ENCODE assay signal across 2 cellular contexts in the genomic region with DNA sequence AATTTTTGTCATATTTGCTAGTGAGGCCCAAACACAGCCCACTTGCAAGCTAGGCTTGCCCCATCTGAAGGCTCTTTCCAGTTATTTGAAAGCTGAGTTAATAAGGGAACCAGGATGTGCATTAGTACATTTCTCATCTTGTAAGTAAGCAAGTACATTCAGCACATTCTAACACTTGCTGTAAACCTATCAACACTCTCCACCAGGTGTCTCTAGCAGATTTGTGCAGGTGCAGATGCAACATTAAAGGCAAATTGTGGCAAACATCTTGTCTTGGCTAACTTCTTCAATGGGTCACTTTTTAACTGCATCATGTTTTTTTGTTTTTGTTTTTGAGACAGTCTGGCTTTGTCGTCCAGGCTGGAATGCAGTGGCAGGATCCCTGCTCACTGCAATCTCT.
TF ChIP-seq lines count a peak whose summit lies in the region.

No MANE protein-coding gene starts in this region.

TF ChIP-seq in GM12878, 131 proteins besides CTCF, POLR2A, EP300 and RAD21:
- no peak for TF ChIP-seq MAX (IDR thresholded peaks at IDR 0.05; ENCODE audit: low read depth, low read length)
- 0 out of 2 replicates have a peak, but pooled peaks have one; percentile 48 for TF ChIP-seq FOXM1 (IDR thresholded peaks at IDR 0.05; ENCODE audit: low read depth, low read length)
- TF ChIP-seq SMC3 (IDR thresholded peaks at IDR 0.05; ENCODE audit: borderline replicate concordance, low read length): peak; percentile 92
- TF ChIP-seq CHD2 (IDR thresholded peaks at IDR 0.05; ENCODE audit: borderline replicate concordance, low read depth, low read length): no peak
- no peak for TF ChIP-seq PML (IDR thresholded peaks at IDR 0.05; ENCODE audit: low read length)
- TF ChIP-seq RAD51 (IDR thresholded peaks at IDR 0.05): no peak
- peak; percentile 41; the same call in 1 of the 2 replicates for TF ChIP-seq NBN (IDR thresholded peaks at IDR 0.05)
- TF ChIP-seq EZH2 (IDR thresholded peaks at IDR 0.05; ENCODE audit: borderline replicate concordance, control insufficient read depth, low read depth, low read length): no peak
- TF ChIP-seq YY1 (IDR thresholded peaks at IDR 0.05; ENCODE audit: low read depth, low read length): peak; percentile 45; the same call in 1 of the 2 replicates
- TF ChIP-seq, protein P1, sequence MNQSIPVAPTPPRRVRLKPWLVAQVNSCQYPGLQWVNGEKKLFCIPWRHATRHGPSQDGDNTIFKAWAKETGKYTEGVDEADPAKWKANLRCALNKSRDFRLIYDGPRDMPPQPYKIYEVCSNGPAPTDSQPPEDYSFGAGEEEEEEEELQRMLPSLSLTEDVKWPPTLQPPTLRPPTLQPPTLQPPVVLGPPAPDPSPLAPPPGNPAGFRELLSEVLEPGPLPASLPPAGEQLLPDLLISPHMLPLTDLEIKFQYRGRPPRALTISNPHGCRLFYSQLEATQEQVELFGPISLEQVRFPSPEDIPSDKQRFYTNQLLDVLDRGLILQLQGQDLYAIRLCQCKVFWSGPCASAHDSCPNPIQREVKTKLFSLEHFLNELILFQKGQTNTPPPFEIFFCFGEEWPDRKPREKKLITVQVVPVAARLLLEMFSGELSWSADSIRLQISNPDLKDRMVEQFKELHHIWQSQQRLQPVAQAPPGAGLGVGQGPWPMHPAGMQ (IDR thresholded peaks at IDR 0.05; ENCODE audit: borderline replicate concordance): no peak

TF ChIP-seq in HepG2, 621 proteins besides CTCF, POLR2A, EP300 and RAD21:
- TF ChIP-seq SATB2 (CRISPR knock-in tag; IDR thresholded peaks at IDR 0.05): no peak
- no peak for TF ChIP-seq ZBTB14 (CRISPR knock-in tag; IDR thresholded peaks at IDR 0.05)
- no peak for TF ChIP-seq FOXA1 (IDR thresholded peaks at IDR 0.05)
- TF ChIP-seq FOXA1 (CRISPR knock-in tag; IDR thresholded peaks at IDR 0.05): peak; percentile 81
- peak; percentile 71; the same call in 1 of the 2 replicates for TF ChIP-seq SMC3 (IDR thresholded peaks at IDR 0.05; ENCODE audit: low read length)
- no peak for TF ChIP-seq ZSCAN30 (CRISPR knock-in tag; IDR thresholded peaks at IDR 0.05)
- 0 out of 2 replicates have a peak, but pooled peaks have one; percentile 19 for TF ChIP-seq HMG20B (CRISPR knock-in tag; conservative IDR thresholded peaks at IDR 0.05)
- TF ChIP-seq MIXL1 (CRISPR knock-in tag; IDR thresholded peaks at IDR 0.05): peak; percentile 56; the same call in 1 of the 2 replicates
- peak; percentile 84 for TF ChIP-seq STAG1 (CRISPR knock-in tag; IDR thresholded peaks at IDR 0.05)
- TF ChIP-seq FOXA3 (CRISPR knock-in tag; IDR thresholded peaks at IDR 0.05): 0 out of 2 replicates have a peak, but pooled peaks have one; percentile 33
